ENCODE assay signal across 19 cellular contexts in the genomic region with DNA sequence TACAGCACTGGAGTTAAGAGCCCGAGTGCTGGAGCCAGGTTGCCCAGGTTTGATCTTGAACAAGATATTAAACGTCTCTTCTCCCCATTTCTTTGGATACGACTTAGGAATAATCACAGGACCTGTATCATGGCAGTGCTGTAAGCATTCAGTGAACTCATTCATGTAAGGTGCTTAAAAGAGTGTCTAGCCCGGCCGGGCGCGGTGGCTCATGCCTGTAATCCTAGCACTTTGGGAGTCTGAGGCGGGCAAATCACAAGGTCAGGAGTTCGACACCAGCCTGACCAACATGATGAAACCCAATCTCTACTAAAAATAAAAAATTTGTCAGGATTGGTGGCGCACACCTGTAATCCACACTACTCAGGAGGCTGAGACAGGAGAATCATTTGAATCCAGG. TPM values are rescaled to one million over a fixed set of nuclear protein-coding genes. Genes with fewer than 3 reads are reported as not detected.
"Had no signal": no experiment of that assay in that cellular context is flagged by ENCODE, and none has a peak within 500 bp of the region (broad histone marks: within the 10 kb centered on the region; RNA-seq: fewer than 3 reads in every experiment).

No MANE protein-coding gene starts in this region.

- H3K9me3 ChIP-seq: SJSA1 had no signal

- H3K36me3 ChIP-seq: SJSA1 had no signal

- H3K4me3 ChIP-seq: SJSA1, SK-N-MC had no signal

- DNase-seq: KBM-7, MV-4-11, NCI-H1048, NCI-H1105, NCI-H1417, NCI-H1436 treated with DMSO at 0.1 percent for 48 hours, NCI-H1694, NCI-H187 treated with DMSO at 0.1 percent for 48 hours, NCI-H2029 treated with DMSO at 0.1 percent for 48 hours, NCI-H2227 treated with DMSO at 0.1 percent for 48 hours, NCI-H524, NCI-H526 treated with DMSO at 0.1 percent for 48 hours, NCI-H748 treated with DMSO at 0.1 percent for 48 hours, Right ventricle myocardium superior, RPMI8226, SIG-M5 had no signal

- H3K4me1 ChIP-seq: SJSA1 had no signal

- H3K27me3 ChIP-seq: SJSA1 had no signal

- H3K27ac ChIP-seq: SJSA1, SK-N-MC had no signal

RNA-seq across cellular contexts. Expression of a gene that starts 40.8 kb away (rescaled TPM):
- total RNA-seq: HT-29 had no signal
